21 cellular contexts compared by ENCODE assay signal in genomic region chr2:187126247-187127005, GRCh38.
A peak's percentile ranks its signal among the peaks of the same experiment; 100 is the strongest.
DNase-seq lines count a peak whose midpoint lies in the region; ATAC-seq, FAIRE-seq and TF ChIP-seq lines count a peak whose summit lies in the region.
"Had no signal": no experiment of that assay in that cellular context is flagged by ENCODE, and none has a peak within 500 bp of the region (broad histone marks: within the 10 kb centered on the region; RNA-seq: fewer than 3 reads in every experiment).

No MANE protein-coding gene starts in this region.

- dilution Hi-C loops in endothelial cell of umbilical vein (cut with MboI; ENCODE audit: extremely low pct_ligation_motif_present, low sequenced_read_pairs) = no loop called here

- no peaks in the 10 kb centered on the region for H3K36me3 ChIP-seq in endothelial cell of umbilical vein (ENCODE audit: control insufficient read depth in 2 of 2, extremely low read depth in 1 of 2, insufficient read depth in 2 of 2, low read length in 2 of 2)
- no peaks in the 10 kb centered on the region for H3K36me3 ChIP-seq in neural progenitor cell
- H3K36me3 ChIP-seq: BE2C, HAP-1 had no signal

- intact Hi-C loops in endothelial cell of umbilical vein (cut with micrococcal nuclease) = no loop called here

- no peak for DNase-seq in activated naive CD4-positive, alpha-beta T cell treated with anti-CD3 and anti-CD28 coated beads, Interleukin-2, amount 10 ng/mL, durations not matched to agents 7 days and 5 days
- DNase-seq in activated naive CD4-positive, alpha-beta T cell treated with anti-CD3 and anti-CD28 coated beads, Interleukin-2, amount 50 U/mL, for 16 hours = no peak
- DNase-seq in HEK293T (ENCODE audit: extremely low spot score) (no peak), endothelial cell of umbilical vein (ENCODE audit: low read depth, low spot score) (peak; percentile 58), neural progenitor cell (ENCODE audit: low spot score) (no peak), activated gamma-delta T cell treated with Interleukin-2 at 50 U/mL for 16 hours (no peak)
- DNase-seq in activated CD4-positive, alpha-beta T cell treated with anti-CD3 and anti-CD28 coated beads, Interleukin-2, amount 50 U/mL, for 48 hours = no peak
- DNase-seq: 8988T; ACHN; BE2C; C1 segment of cervical spinal cord; CD4-positive, CD25-positive, alpha-beta regulatory T cell; CD8-positive, alpha-beta memory T cell; COR-L47; DMS 273 treated with DMSO at 0.1 percent for 48 hours; DMS53; DND-41; EL had no signal

- H3K4me1 Mint-ChIP-seq in activated naive CD4-positive, alpha-beta T cell treated with anti-CD3 and anti-CD28 coated beads, Interleukin-2, amount 10 ng/mL, durations not matched to agents 7 days and 5 days = no peaks in the 10 kb centered on the region
- H3K4me1 Mint-ChIP-seq in neural progenitor cell = no peaks in the 10 kb centered on the region
- H3K4me1 Mint-ChIP-seq: CD4-positive, CD25-positive, alpha-beta regulatory T cell; CD8-positive, alpha-beta memory T cell had no signal

- H2AFZ ChIP-seq in endothelial cell of umbilical vein (ENCODE audit: low read depth, low read length) (peak overlapping the region; percentile 25), neural progenitor cell (replicated peaks) (peak overlapping the region; percentile 22)

- POLR2A ChIA-PET in HEK293T (lab: Yijun Ruan, JAX) (no interaction called here), endothelial cell of umbilical vein (lab: Charles Lee) (no interaction called here)

- H3K4me3 ChIP-seq in endothelial cell of umbilical vein (replicated peaks in 1 of 3; ENCODE audit: insufficient read depth in 1 of 3, low read depth in 1 of 3, low read length in 3 of 3) (no peak overlapping the region), neural progenitor cell (no peak overlapping the region)
- H3K4me3 ChIP-seq: GM12878, HAP-1 had no signal

- no peaks in the 10 kb centered on the region for H3K9me3 ChIP-seq in endothelial cell of umbilical vein (replicated peaks; ENCODE audit: control insufficient read depth, insufficient read depth, low read length)
- H3K9me3 ChIP-seq in neural progenitor cell (ENCODE audit: low read depth) = no peaks in the 10 kb centered on the region
- H3K9me3 ChIP-seq: BE2C, HAP-1 had no signal

- peak overlapping the region; percentile 37 for H3K27ac Mint-ChIP-seq in activated naive CD4-positive, alpha-beta T cell treated with anti-CD3 and anti-CD28 coated beads, Interleukin-2, amount 10 ng/mL, durations not matched to agents 7 days and 5 days
- H3K27ac Mint-ChIP-seq in neural progenitor cell = no peak overlapping the region
- H3K27ac Mint-ChIP-seq: CD8-positive, alpha-beta memory T cell had no signal

- no peaks in the 10 kb centered on the region for H3K9me1 ChIP-seq in endothelial cell of umbilical vein (replicated peaks; ENCODE audit: control insufficient read depth, extremely low read depth, insufficient read depth, low read length)

- no peaks in the 10 kb centered on the region for H4K20me1 ChIP-seq in endothelial cell of umbilical vein (replicated peaks; ENCODE audit: control insufficient read depth, extremely low read depth, insufficient read depth, low read length)
- no peaks in the 10 kb centered on the region for H4K20me1 ChIP-seq in neural progenitor cell (ENCODE audit: low read depth)

- CTCF ChIA-PET in activated naive CD4-positive, alpha-beta T cell treated with anti-CD3 and anti-CD28 coated beads, Interleukin-2, amount 10 ng/mL, durations not matched to agents 7 days and 5 days (lab: Charles Lee) = no interaction called here
- CTCF ChIA-PET in HEK293T (lab: Yijun Ruan, JAX) (no interaction called here), endothelial cell of umbilical vein (lab: Charles Lee) (interaction anchor here (1.3 to 2.5 kb wide), 2 partner anchors 10 to 12 kb away, joined by 5 to 7 read pairs; no protein-coding TSS in a partner anchor)

- H3F3A ChIP-seq in neural progenitor cell (ENCODE audit: low read depth) = no peaks in the 10 kb centered on the region

- no peak for TF ChIP-seq POLR2A in endothelial cell of umbilical vein (IDR thresholded peaks at IDR 0.05; ENCODE audit: low read depth, low read length)

- H3K4me1 ChIP-seq in endothelial cell of umbilical vein (ENCODE audit: control insufficient read depth, extremely low read depth, insufficient read depth, low read length) (no peaks in the 10 kb centered on the region), neural progenitor cell (no peaks in the 10 kb centered on the region)
- H3K4me1 ChIP-seq: BE2C, HAP-1 had no signal

- no peaks in the 10 kb centered on the region for H3K9me3 Mint-ChIP-seq in activated naive CD4-positive, alpha-beta T cell treated with anti-CD3 and anti-CD28 coated beads, Interleukin-2, amount 10 ng/mL, durations not matched to agents 7 days and 5 days
- no peaks in the 10 kb centered on the region for H3K9me3 Mint-ChIP-seq in neural progenitor cell

- no peak for FAIRE-seq in endothelial cell of umbilical vein (lab: Jason Lieb, UNC)
- FAIRE-seq: GM12878 had no signal

- no peak overlapping the region for H3K27ac ChIP-seq in endothelial cell of umbilical vein (ENCODE audit: insufficient read depth, low read depth, low read length)
- H3K27ac ChIP-seq in neural progenitor cell = no peak overlapping the region

- H3K79me2 ChIP-seq in endothelial cell of umbilical vein (ENCODE audit: control insufficient read depth, insufficient read depth, low read length) = no peaks in the 10 kb centered on the region
- H3K79me2 ChIP-seq in neural progenitor cell (ENCODE audit: low read depth) = no peaks in the 10 kb centered on the region

- H3K27me3 ChIP-seq in endothelial cell of umbilical vein (ENCODE audit: control insufficient read depth in 2 of 2, insufficient read depth in 2 of 2, low read length in 2 of 2) (no peaks in the 10 kb centered on the region), neural progenitor cell (no peaks in the 10 kb centered on the region)
- H3K27me3 ChIP-seq: BE2C had no signal

- no peaks in the 10 kb centered on the region for H3K27me3 Mint-ChIP-seq in activated naive CD4-positive, alpha-beta T cell treated with anti-CD3 and anti-CD28 coated beads, Interleukin-2, amount 10 ng/mL, durations not matched to agents 7 days and 5 days
- H3K27me3 Mint-ChIP-seq in neural progenitor cell (ENCODE audit: insufficient read depth, low read depth) = no peaks in the 10 kb centered on the region
- H3K27me3 Mint-ChIP-seq: CD4-positive, CD25-positive, alpha-beta regulatory T cell; CD8-positive, alpha-beta memory T cell had no signal

- H3K4me3 Mint-ChIP-seq in activated naive CD4-positive, alpha-beta T cell treated with anti-CD3 and anti-CD28 coated beads, Interleukin-2, amount 10 ng/mL, durations not matched to agents 7 days and 5 days = no peak overlapping the region
- H3K4me3 Mint-ChIP-seq in neural progenitor cell = no peak overlapping the region
- H3K4me3 Mint-ChIP-seq: CD4-positive, CD25-positive, alpha-beta regulatory T cell; CD8-positive, alpha-beta memory T cell had no signal

- H3K4me2 ChIP-seq in endothelial cell of umbilical vein (ENCODE audit: insufficient read depth, low read length) = no peak overlapping the region
- H3K4me2 ChIP-seq in neural progenitor cell = no peak overlapping the region

- H3K9ac ChIP-seq in endothelial cell of umbilical vein (replicated peaks; ENCODE audit: extremely low read depth, insufficient read depth, low read length) (no peak overlapping the region), neural progenitor cell (no peak overlapping the region)

- no TSS peak for BruUV-seq in endothelial cell of umbilical vein (replicated peaks; lab: Mats Ljungman, UMichigan)

- no peaks in the 10 kb centered on the region for H3K36me3 Mint-ChIP-seq in activated naive CD4-positive, alpha-beta T cell treated with anti-CD3 and anti-CD28 coated beads, Interleukin-2, amount 10 ng/mL, durations not matched to agents 7 days and 5 days
- H3K36me3 Mint-ChIP-seq in neural progenitor cell = no peaks in the 10 kb centered on the region
- H3K36me3 Mint-ChIP-seq: CD4-positive, CD25-positive, alpha-beta regulatory T cell; CD8-positive, alpha-beta memory T cell had no signal

- ATAC-seq in GM21619 (IDR thresholded peaks at IDR 0.05; ENCODE audit: unreplicated experiment) = no peak
- ATAC-seq: GM12878 had no signal

- TF ChIP-seq CTCF in endothelial cell of umbilical vein (IDR thresholded peaks at IDR 0.05; ENCODE audit: extremely low read depth in 1 of 2, insufficient read depth in 1 of 2, low read depth in 1 of 2, low read length in 2 of 2) (no peak), neural progenitor cell (IDR thresholded peaks at IDR 0.05) (no peak)

TF ChIP-seq in HEK293T, 16 proteins besides CTCF, POLR2A, EP300 and RAD21:
- no peak for TF ChIP-seq ZNF384 (IDR thresholded peaks at IDR 0.05)
- TF ChIP-seq PKNOX1 (IDR thresholded peaks at IDR 0.05) = peak; percentile 74; the same call in 1 of the 2 replicates
- TF ChIP-seq CTBP1 (IDR thresholded peaks at IDR 0.05; ENCODE audit: borderline replicate concordance) = no peak
- no peak for TF ChIP-seq TARDBP (IDR thresholded peaks at IDR 0.05)
- TF ChIP-seq HDGF (IDR thresholded peaks at IDR 0.05; ENCODE audit: borderline replicate concordance) = no peak
- no peak for TF ChIP-seq SUZ12 (IDR thresholded peaks at IDR 0.05)

TF ChIP-seq in endothelial cell of umbilical vein, 7 proteins besides CTCF, POLR2A, EP300 and RAD21:
- TF ChIP-seq MYC (IDR thresholded peaks at IDR 0.05; ENCODE audit: low read depth, low read length) (no peak), EZH2 (IDR thresholded peaks at IDR 0.05; ENCODE audit: borderline replicate concordance, low read depth, low read length, severe bottlenecking) (no peak), GATA2 (IDR thresholded peaks at IDR 0.05; ENCODE audit: insufficient read depth, insufficient read length, low read depth, low read length) (no peak), JUN (IDR thresholded peaks at IDR 0.05; ENCODE audit: borderline replicate concordance, insufficient read depth, insufficient read length, low read depth) (no peak), FOS (IDR thresholded peaks at IDR 0.05; ENCODE audit: borderline replicate concordance, insufficient read depth, low read length) (no peak), MAX (IDR thresholded peaks at IDR 0.05; ENCODE audit: insufficient read depth, insufficient read length) (no peak), POLR2AphosphoS5 (IDR thresholded peaks at IDR 0.05; ENCODE audit: insufficient read depth, low read depth, low read length) (no peak)
